ENCODE assay signal across 3 cellular contexts in the genomic region with DNA sequence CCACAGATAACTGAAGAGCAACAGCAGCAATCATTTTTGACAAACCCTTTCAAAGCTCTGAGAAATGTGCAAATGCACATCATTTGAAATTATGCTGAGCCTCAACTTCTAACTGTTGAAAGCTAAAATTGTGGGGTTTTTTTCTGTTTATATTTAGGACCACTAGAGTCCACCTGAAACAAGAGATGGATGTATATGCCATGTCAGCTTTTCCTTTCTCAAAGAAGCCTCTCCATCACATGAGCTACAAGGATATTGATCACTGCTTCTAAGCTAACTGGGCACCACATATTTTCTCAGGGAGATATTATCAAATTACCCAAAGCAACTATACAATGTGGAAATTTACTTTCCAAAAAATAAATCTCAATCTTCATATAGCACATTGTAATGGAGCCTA.
TF ChIP-seq lines count a peak whose summit lies in the region.

No MANE protein-coding gene starts in this region.

TF ChIP-seq in HepG2, 621 proteins besides CTCF, POLR2A, EP300 and RAD21:
- TF ChIP-seq MAFF (IDR thresholded peaks at IDR 0.05; ENCODE audit: low read depth, low read length) (peak; percentile 60), MAFK (conservative IDR thresholded peaks at IDR 0.05 in 1 of 2, IDR thresholded peaks at IDR 0.05 in 1 of 2; ENCODE audit: low read length in 2 of 2) (peak; percentile 59 to 75; a peak in 3 of 4 replicates), TOPORS (CRISPR knock-in tag; IDR thresholded peaks at IDR 0.05) (no peak)
TF ChIP-seq in HepG2: peak in this region for 2.

TF ChIP-seq in IMR-90, 13 proteins besides CTCF, POLR2A, EP300 and RAD21:
- TF ChIP-seq RFX5 (IDR thresholded peaks at IDR 0.05; ENCODE audit: low read depth, low read length) (no peak), MAFK (IDR thresholded peaks at IDR 0.05; ENCODE audit: low read depth, low read length) (peak; percentile 44; the same call in 1 of the 2 replicates), FOS (IDR thresholded peaks at IDR 0.05; ENCODE audit: low read depth, low read length) (no peak), MXI1 (IDR thresholded peaks at IDR 0.05; ENCODE audit: borderline replicate concordance, low read depth, low read length) (no peak), SMC3 (IDR thresholded peaks at IDR 0.05; ENCODE audit: low read depth, low read length) (no peak), RCOR1 (IDR thresholded peaks at IDR 0.05; ENCODE audit: insufficient replicate concordance, low read length) (no peak)
TF ChIP-seq in IMR-90: peak in this region for 1.

TF ChIP-seq in K562, 482 proteins besides CTCF, POLR2A, EP300 and RAD21:
- TF ChIP-seq CBFB (CRISPR knock-in tag; IDR thresholded peaks at IDR 0.05): no peak
- no peak for TF ChIP-seq ATF4 (CRISPR knock-in tag; IDR thresholded peaks at IDR 0.05)
- TF ChIP-seq, protein P1, sequence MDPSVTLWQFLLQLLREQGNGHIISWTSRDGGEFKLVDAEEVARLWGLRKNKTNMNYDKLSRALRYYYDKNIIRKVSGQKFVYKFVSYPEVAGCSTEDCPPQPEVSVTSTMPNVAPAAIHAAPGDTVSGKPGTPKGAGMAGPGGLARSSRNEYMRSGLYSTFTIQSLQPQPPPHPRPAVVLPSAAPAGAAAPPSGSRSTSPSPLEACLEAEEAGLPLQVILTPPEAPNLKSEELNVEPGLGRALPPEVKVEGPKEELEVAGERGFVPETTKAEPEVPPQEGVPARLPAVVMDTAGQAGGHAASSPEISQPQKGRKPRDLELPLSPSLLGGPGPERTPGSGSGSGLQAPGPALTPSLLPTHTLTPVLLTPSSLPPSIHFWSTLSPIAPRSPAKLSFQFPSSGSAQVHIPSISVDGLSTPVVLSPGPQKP (CRISPR knock-in tag; IDR thresholded peaks at IDR 0.05): no peak
- no peak for TF ChIP-seq MED1 (CRISPR knock-in tag; IDR thresholded peaks at IDR 0.05; ENCODE audit: borderline replicate concordance)
- no peak for TF ChIP-seq TAF1 (IDR thresholded peaks at IDR 0.05; ENCODE audit: control insufficient read depth, extremely low read depth, insufficient read depth, low read length, severe bottlenecking)
- TF ChIP-seq PTRF (tag; IDR thresholded peaks at IDR 0.05): no peak
- no peak for TF ChIP-seq LARP7 (IDR thresholded peaks at IDR 0.05)
- TF ChIP-seq C11orf30 (IDR thresholded peaks at IDR 0.05; ENCODE audit: low read depth): 0 out of 2 replicates have a peak, but pooled peaks have one; percentile 11
- TF ChIP-seq ZNF316 (IDR thresholded peaks at IDR 0.05): peak; percentile 13; the same call in 1 of the 2 replicates
- TF ChIP-seq SP2 (IDR thresholded peaks at IDR 0.05; ENCODE audit: extremely low read depth, low read depth, low read length, poor library complexity, severe bottlenecking): no peak
- no peak for TF ChIP-seq CXXC5 (CRISPR knock-in tag; IDR thresholded peaks at IDR 0.05)
- TF ChIP-seq EP400 (IDR thresholded peaks at IDR 0.05): no peak
- no peak for TF ChIP-seq ELF2 (CRISPR knock-in tag; IDR thresholded peaks at IDR 0.05)
